ENCODE assay signal across 2 cellular contexts in the genomic region with DNA sequence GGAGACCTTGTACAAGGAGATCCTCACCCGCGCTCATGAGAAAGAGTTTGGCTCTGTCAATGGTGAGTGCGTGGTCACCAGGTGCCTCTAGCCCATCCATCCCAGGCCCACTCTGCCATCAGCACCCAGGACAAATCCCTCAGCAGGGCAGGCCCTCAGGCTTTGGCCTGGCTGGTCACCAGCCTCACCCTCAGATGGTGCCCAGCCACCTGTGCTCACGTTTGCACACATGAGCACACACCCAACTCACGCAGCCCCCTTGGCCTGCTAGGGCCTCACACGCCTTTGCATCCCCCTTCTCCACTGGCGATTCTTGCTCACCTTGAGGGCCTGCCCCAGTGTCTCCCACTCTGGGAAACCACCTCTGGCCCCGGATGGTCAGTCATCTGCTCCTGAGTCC.
TF ChIP-seq lines count a peak whose summit lies in the region.

No MANE protein-coding gene starts in this region.

TF ChIP-seq in GM12878, 131 proteins besides CTCF, POLR2A, EP300 and RAD21:
- peak; percentile 27 for TF ChIP-seq BCL3 (IDR thresholded peaks at IDR 0.05; ENCODE audit: borderline replicate concordance, insufficient read depth, low read depth, low read length, poor library complexity, severe bottlenecking)
- no peak for TF ChIP-seq GABPA (IDR thresholded peaks at IDR 0.05; ENCODE audit: low read depth)
- TF ChIP-seq CHD2 (IDR thresholded peaks at IDR 0.05; ENCODE audit: borderline replicate concordance, low read depth, low read length) = no peak
- TF ChIP-seq, protein P1, sequence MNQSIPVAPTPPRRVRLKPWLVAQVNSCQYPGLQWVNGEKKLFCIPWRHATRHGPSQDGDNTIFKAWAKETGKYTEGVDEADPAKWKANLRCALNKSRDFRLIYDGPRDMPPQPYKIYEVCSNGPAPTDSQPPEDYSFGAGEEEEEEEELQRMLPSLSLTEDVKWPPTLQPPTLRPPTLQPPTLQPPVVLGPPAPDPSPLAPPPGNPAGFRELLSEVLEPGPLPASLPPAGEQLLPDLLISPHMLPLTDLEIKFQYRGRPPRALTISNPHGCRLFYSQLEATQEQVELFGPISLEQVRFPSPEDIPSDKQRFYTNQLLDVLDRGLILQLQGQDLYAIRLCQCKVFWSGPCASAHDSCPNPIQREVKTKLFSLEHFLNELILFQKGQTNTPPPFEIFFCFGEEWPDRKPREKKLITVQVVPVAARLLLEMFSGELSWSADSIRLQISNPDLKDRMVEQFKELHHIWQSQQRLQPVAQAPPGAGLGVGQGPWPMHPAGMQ (IDR thresholded peaks at IDR 0.05; ENCODE audit: borderline replicate concordance) = no peak
- TF ChIP-seq NFIC (IDR thresholded peaks at IDR 0.05; ENCODE audit: low read depth, low read length) = no peak

TF ChIP-seq in SK-N-SH, 30 proteins besides CTCF, POLR2A, EP300 and RAD21:
- no peak for TF ChIP-seq MAX (IDR thresholded peaks at IDR 0.05; ENCODE audit: low read depth)
